In the genomic region with DNA sequence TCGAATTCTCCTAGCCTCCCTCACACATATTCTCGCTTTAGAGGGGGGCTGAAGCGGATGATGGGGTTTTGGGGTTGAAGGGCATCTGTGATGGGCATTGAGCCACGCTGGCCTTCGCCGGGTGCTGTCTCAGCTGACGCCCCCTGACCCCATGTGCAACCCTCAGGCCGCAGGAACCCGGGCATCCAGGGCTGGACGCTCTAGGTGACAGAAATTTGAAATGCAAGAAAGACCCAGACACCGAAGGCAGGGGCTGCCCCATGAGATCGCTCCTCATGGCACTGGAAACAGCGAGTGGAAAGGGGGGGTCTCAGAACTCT, we compare ENCODE assay signal across 8 cellular contexts. TPM values are rescaled to one million over a fixed set of nuclear protein-coding genes. Genes with fewer than 3 reads are reported as not detected.
A peak's percentile ranks its signal among the peaks of the same experiment; 100 is the strongest.
DNase-seq lines count a peak whose midpoint lies in the region; ATAC-seq and TF ChIP-seq lines count a peak whose summit lies in the region.

No MANE protein-coding gene starts in this region.

- POLR2A ChIA-PET in SK-N-SH (lab: Yijun Ruan, JAX): interaction anchor here (0.9 kb wide), 1 partner anchor 26 kb away, joined by 3 read pairs; the partner anchor contains the start of gene PSTK
- POLR2A ChIA-PET in activated CD4-positive, alpha-beta memory T cell treated with anti-CD3 and anti-CD28 coated beads, Interleukin-2, amount 10 ng/mL, durations not matched to agents 7 days and 5 days (lab: Charles Lee): interaction anchor here (0.6 to 5.0 kb wide), 5 partner anchors 26 to 200 kb away, joined by 3 to 37 read pairs (median 5); partner anchors contain the start of genes ACADSB, BUB3, FAM24B and IKZF5

- no peak for TF ChIP-seq RAD21 in SK-N-SH (IDR thresholded peaks at IDR 0.05; ENCODE audit: low read length)

- CTCF ChIA-PET in SK-N-SH (lab: Yijun Ruan, JAX): interaction anchor here (0.7 to 1.7 kb wide), 4 partner anchors 10 to 45 kb away, joined by 3 to 5 read pairs (median 3); partner anchors contain the start of gene PSTK
- CTCF ChIA-PET in activated CD4-positive, alpha-beta memory T cell treated with anti-CD3 and anti-CD28 coated beads, Interleukin-2, amount 10 ng/mL, durations not matched to agents 7 days and 5 days (lab: Charles Lee): interaction anchor here (1.7 to 5.2 kb wide), 2 partner anchors 25 to 28 kb away, joined by 4 to 25 read pairs; partner anchors contain the start of gene PSTK

- H3K4me1 Mint-ChIP-seq in activated CD4-positive, alpha-beta memory T cell treated with anti-CD3 and anti-CD28 coated beads, Interleukin-2, amount 10 ng/mL, durations not matched to agents 7 days and 5 days: peaks cover 38% of the 10 kb centered on the region
- peaks cover 16% of the 10 kb centered on the region for H3K4me1 Mint-ChIP-seq in stimulated activated memory B cell treated with anti-CD40 and anti-IgM and Interleukin-4, amounts not matched to agents 10 μg/mL and 1 μg/mL and 100 μg/mL, for 72 hours

- DNase-seq in SK-N-SH (no peak), hepatocyte (ENCODE audit: low spot score) (no peak), glomerular visceral epithelial cell (ENCODE audit: extremely low spot score) (no peak)
- no peak for DNase-seq in activated CD4-positive, alpha-beta memory T cell treated with anti-CD3 and anti-CD28 coated beads, Interleukin-2, amount 10 ng/mL, durations not matched to agents 7 days and 5 days

- H3F3A ChIP-seq in SK-N-SH (replicated peaks; ENCODE audit: insufficient read depth): no peaks in the 10 kb centered on the region

- H3K79me2 ChIP-seq in SK-N-SH (ENCODE audit: insufficient read depth): peaks cover 42% of the 10 kb centered on the region
- peaks cover 19% of the 10 kb centered on the region for H3K79me2 ChIP-seq in hepatocyte

- WGBS in SK-N-SH (ENCODE audit: low lambda C conversion rate): 74% methylated on average over 12 of the region's 13 CpGs
- 85% methylated on average over 12 of the region's 13 CpGs for WGBS in hepatocyte (ENCODE audit: low lambda C conversion rate, missing lambda C conversion rate)

- H3K4me3 ChIP-seq in SK-N-SH (ENCODE audit: low read depth in 2 of 2, low read length in 1 of 2): peak overlapping the region; percentile 83 to 93; a peak in 3 of 4 replicates
- no peak overlapping the region for H3K4me3 ChIP-seq in hepatocyte

- ATAC-seq in SK-N-SH treated with all-trans-retinoic acid at 6 μM for 48 hours (no peak), GM18520 (IDR thresholded peaks at IDR 0.05; ENCODE audit: unreplicated experiment) (no peak), GM21825 (IDR thresholded peaks at IDR 0.05; ENCODE audit: unreplicated experiment) (no peak)
- no peak for ATAC-seq in stimulated activated memory B cell treated with anti-CD40 and anti-IgM and Interleukin-4, amounts not matched to agents 10 μg/mL and 1 μg/mL and 100 μg/mL, for 72 hours

- H3K9me2 ChIP-seq in SK-N-SH: no peaks in the 10 kb centered on the region
- no peaks in the 10 kb centered on the region for H3K9me2 ChIP-seq in hepatocyte (replicated peaks; ENCODE audit: insufficient read depth)

- H4K20me1 ChIP-seq in SK-N-SH (ENCODE audit: insufficient read depth) (no peaks in the 10 kb centered on the region), hepatocyte (ENCODE audit: insufficient read depth, poor library complexity, severe bottlenecking) (no peaks in the 10 kb centered on the region)

- H3K9ac ChIP-seq in SK-N-SH: no peak overlapping the region

- H3K36me3 Mint-ChIP-seq in activated CD4-positive, alpha-beta memory T cell treated with anti-CD3 and anti-CD28 coated beads, Interleukin-2, amount 10 ng/mL, durations not matched to agents 7 days and 5 days (ENCODE audit: low read depth): peaks cover 26% of the 10 kb centered on the region
- H3K36me3 Mint-ChIP-seq in stimulated activated memory B cell treated with anti-CD40 and anti-IgM and Interleukin-4, amounts not matched to agents 10 μg/mL and 1 μg/mL and 100 μg/mL, for 72 hours: peaks cover 9% of the 10 kb centered on the region

- peak overlapping the region; percentile 69 for H3K4me2 ChIP-seq in SK-N-SH
- peak overlapping the region; percentile 75 for H3K4me2 ChIP-seq in hepatocyte

- H3K4me1 ChIP-seq in SK-N-SH (ENCODE audit: control insufficient read depth in 1 of 2, insufficient read depth in 2 of 2, low read depth in 1 of 2, low read length in 1 of 2): peaks cover 0 to 8% of the 10 kb centered on the region in 2 experiments; a peak in 2 of 4 replicates
- H3K4me1 ChIP-seq in hepatocyte (ENCODE audit: insufficient read depth): peaks cover 14% of the 10 kb centered on the region

- H3K27ac Mint-ChIP-seq in activated CD4-positive, alpha-beta memory T cell treated with anti-CD3 and anti-CD28 coated beads, Interleukin-2, amount 10 ng/mL, durations not matched to agents 7 days and 5 days: no peak overlapping the region
- H3K27ac Mint-ChIP-seq in stimulated activated memory B cell treated with anti-CD40 and anti-IgM and Interleukin-4, amounts not matched to agents 10 μg/mL and 1 μg/mL and 100 μg/mL, for 72 hours: peak overlapping the region; percentile 73

- peaks cover 17% of the 10 kb centered on the region for H3K27me3 Mint-ChIP-seq in activated CD4-positive, alpha-beta memory T cell treated with anti-CD3 and anti-CD28 coated beads, Interleukin-2, amount 10 ng/mL, durations not matched to agents 7 days and 5 days
- no peaks in the 10 kb centered on the region for H3K27me3 Mint-ChIP-seq in stimulated activated memory B cell treated with anti-CD40 and anti-IgM and Interleukin-4, amounts not matched to agents 10 μg/mL and 1 μg/mL and 100 μg/mL, for 72 hours

- no peaks in the 10 kb centered on the region for H3K9me3 ChIP-seq in SK-N-SH
- no peaks in the 10 kb centered on the region for H3K9me3 ChIP-seq in hepatocyte (ENCODE audit: low read depth)

- H3K9me3 Mint-ChIP-seq in activated CD4-positive, alpha-beta memory T cell treated with anti-CD3 and anti-CD28 coated beads, Interleukin-2, amount 10 ng/mL, durations not matched to agents 7 days and 5 days: no peaks in the 10 kb centered on the region
- H3K9me3 Mint-ChIP-seq in stimulated activated memory B cell treated with anti-CD40 and anti-IgM and Interleukin-4, amounts not matched to agents 10 μg/mL and 1 μg/mL and 100 μg/mL, for 72 hours: no peaks in the 10 kb centered on the region

- H3K27me3 ChIP-seq in SK-N-SH (ENCODE audit: insufficient read depth) (no peaks in the 10 kb centered on the region), hepatocyte (no peaks in the 10 kb centered on the region)

- H3K27ac ChIP-seq in SK-N-SH (ENCODE audit: low read depth in 2 of 2, low read length in 1 of 2) (no peak overlapping the region; a peak in 1 of 4 replicates), hepatocyte (no peak overlapping the region)

- H3K36me3 ChIP-seq in SK-N-SH (replicated peaks in 1 of 2; ENCODE audit: control insufficient read depth in 1 of 2, insufficient read depth in 2 of 2, low read length in 1 of 2): peaks cover 10% of the 10 kb centered on the region in 2 experiments
- H3K36me3 ChIP-seq in hepatocyte (replicated peaks; ENCODE audit: insufficient read depth, low read depth): no peaks in the 10 kb centered on the region

- H2AFZ ChIP-seq in SK-N-SH (ENCODE audit: low read depth) (peak overlapping the region; percentile 83), hepatocyte (peak overlapping the region; percentile 87)

- peak overlapping the region; percentile 86 for H3K4me3 Mint-ChIP-seq in activated CD4-positive, alpha-beta memory T cell treated with anti-CD3 and anti-CD28 coated beads, Interleukin-2, amount 10 ng/mL, durations not matched to agents 7 days and 5 days
- peak overlapping the region; percentile 79 for H3K4me3 Mint-ChIP-seq in stimulated activated memory B cell treated with anti-CD40 and anti-IgM and Interleukin-4, amounts not matched to agents 10 μg/mL and 1 μg/mL and 100 μg/mL, for 72 hours

- TF ChIP-seq EP300 in SK-N-SH (IDR thresholded peaks at IDR 0.05; ENCODE audit: borderline replicate concordance in 1 of 2, low read depth in 1 of 2, low read length in 1 of 2): no peak

- TF ChIP-seq CTCF in SK-N-SH (IDR thresholded peaks at IDR 0.05) (no peak), hepatocyte (IDR thresholded peaks at IDR 0.05; ENCODE audit: poor library complexity) (no peak)

RNA-seq across cellular contexts. Expression of gene C10orf88, which starts 0.7 kb away (rescaled TPM):
- polyA plus RNA-seq in SK-N-SH (2012; rRNA removed) (2.7 and 3.6 TPM in 2 replicates), hepatocyte (7.2 and 7.5 TPM in 2 replicates)
- polyA plus RNA-seq in SK-N-SH (2012; cell fraction: cytosol; rRNA removed): 4.7 and 5.6 TPM in 2 replicates
- polyA plus RNA-seq in SK-N-SH (2012; cell fraction: nucleus; rRNA removed): 3.5 and 7.4 TPM in 2 replicates
- total RNA-seq in activated CD4-positive, alpha-beta memory T cell treated with anti-CD3 and anti-CD28 coated beads, Interleukin-2, amount 10 ng/mL, durations not matched to agents 7 days and 5 days: 10 to 100 TPM; 12.6 to 15.1 TPM
- total RNA-seq in hepatocyte: 9.2 and 10.5 TPM in 2 replicates

RNA-seq across cellular contexts. Expression of gene PSTK, which starts 25.5 kb away (rescaled TPM):
- polyA plus RNA-seq in SK-N-SH (2012; rRNA removed): 8.4 and 9.5 TPM in 2 replicates
- 8.5 and 9.9 TPM in 2 replicates for polyA plus RNA-seq in SK-N-SH (2012; cell fraction: cytosol; rRNA removed)
- 5.7 and 9.7 TPM in 2 replicates for polyA plus RNA-seq in SK-N-SH (2012; cell fraction: nucleus; rRNA removed)
- total RNA-seq in activated CD4-positive, alpha-beta memory T cell treated with anti-CD3 and anti-CD28 coated beads, Interleukin-2, amount 10 ng/mL, durations not matched to agents 7 days and 5 days: 1 to 10 TPM; 2.6 to 3.8 TPM
- total RNA-seq in hepatocyte: 6.3 and 7.6 TPM in 2 replicates
- 7.4 and 10.3 TPM in 2 replicates for polyA plus RNA-seq in hepatocyte

RNA-seq across cellular contexts. Expression of gene FAM24A, which starts 44.3 kb away (rescaled TPM):
- not detected in 2 replicates for polyA plus RNA-seq in SK-N-SH (2012; rRNA removed)
- not detected in 2 replicates for polyA plus RNA-seq in SK-N-SH (2012; cell fraction: cytosol; rRNA removed)
- polyA plus RNA-seq in SK-N-SH (2012; cell fraction: nucleus; rRNA removed): not detected in 2 replicates
- not detected for total RNA-seq in activated CD4-positive, alpha-beta memory T cell treated with anti-CD3 and anti-CD28 coated beads, Interleukin-2, amount 10 ng/mL, durations not matched to agents 7 days and 5 days
- not detected in 2 replicates for total RNA-seq in hepatocyte
- polyA plus RNA-seq in hepatocyte: not detected in 2 replicates

RNA-seq across cellular contexts. Expression of gene IKZF5, which starts 53.9 kb away (rescaled TPM):
- polyA plus RNA-seq in SK-N-SH (2012; rRNA removed) (2.9 and 4.3 TPM in 2 replicates), hepatocyte (5.9 and 8.5 TPM in 2 replicates)
- polyA plus RNA-seq in SK-N-SH (2012; cell fraction: cytosol; rRNA removed): 3.4 and 3.7 TPM in 2 replicates
- 4.7 and 8.7 TPM in 2 replicates for polyA plus RNA-seq in SK-N-SH (2012; cell fraction: nucleus; rRNA removed)
- 10 to 100 TPM; 16.6 to 18.5 TPM for total RNA-seq in activated CD4-positive, alpha-beta memory T cell treated with anti-CD3 and anti-CD28 coated beads, Interleukin-2, amount 10 ng/mL, durations not matched to agents 7 days and 5 days
- 5.5 and 7.2 TPM in 2 replicates for total RNA-seq in hepatocyte

RNA-seq across cellular contexts. Expression of gene ACADSB, which starts 54.1 kb away (rescaled TPM):
- polyA plus RNA-seq in SK-N-SH (2012; rRNA removed) (5.9 and 9.6 TPM in 2 replicates), hepatocyte (25.3 and 40.6 TPM in 2 replicates)
- polyA plus RNA-seq in SK-N-SH (2012; cell fraction: cytosol; rRNA removed): 9.3 and 9.9 TPM in 2 replicates
- 4.1 and 10.4 TPM in 2 replicates for polyA plus RNA-seq in SK-N-SH (2012; cell fraction: nucleus; rRNA removed)
- 10 to 100 TPM; 21.2 to 21.7 TPM for total RNA-seq in activated CD4-positive, alpha-beta memory T cell treated with anti-CD3 and anti-CD28 coated beads, Interleukin-2, amount 10 ng/mL, durations not matched to agents 7 days and 5 days
- 50.6 and 51.3 TPM in 2 replicates for total RNA-seq in hepatocyte
